Comparison of ENCODE assay signal across 8 cellular contexts in the genomic region with DNA sequence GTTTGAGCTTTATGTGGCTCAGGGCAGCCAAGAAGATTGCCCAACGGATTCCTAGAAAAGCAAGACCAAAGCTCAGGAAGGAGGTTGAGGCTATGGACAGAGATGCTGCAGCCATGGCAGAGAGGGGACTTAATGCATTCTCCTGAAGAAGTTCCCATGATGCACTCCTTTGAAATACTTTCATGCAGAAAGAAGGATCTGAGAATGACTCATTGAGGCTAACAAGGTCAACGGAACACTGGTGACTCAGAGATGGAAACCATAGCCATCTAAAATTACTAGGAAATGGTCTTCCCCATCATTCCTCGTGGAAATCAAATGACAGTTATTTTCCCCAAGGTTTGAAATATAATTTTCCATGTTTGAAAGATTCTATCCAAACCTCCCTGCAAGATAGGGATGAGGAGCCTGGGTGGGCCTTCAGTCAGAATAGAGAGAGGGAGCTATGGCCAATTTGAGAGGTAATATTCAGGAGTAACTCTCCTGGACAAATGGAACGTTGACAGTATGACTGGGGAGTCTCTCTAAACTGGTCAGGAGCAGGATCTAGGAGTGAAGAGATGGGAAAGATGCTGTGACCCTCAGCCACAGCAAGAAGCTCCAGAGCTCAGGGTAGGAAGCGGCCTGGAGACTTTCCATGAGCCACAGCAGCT.
DNase-seq lines count a peak whose midpoint lies in the region; TF ChIP-seq lines count a peak whose summit lies in the region.

No MANE protein-coding gene starts in this region.

- no peaks in the 10 kb centered on the region for H3K4me1 ChIP-seq in OCI-LY7 (ENCODE audit: insufficient read depth, low read length, poor library complexity, severe bottlenecking)

- no peaks in the 10 kb centered on the region for H4K20me1 ChIP-seq in OCI-LY7 (ENCODE audit: insufficient read depth, low read length)

- H3K27me3 ChIP-seq in GM06990 (replicated peaks; ENCODE audit: control insufficient read depth, insufficient read depth, low read length): no peaks in the 10 kb centered on the region

- BruUV-seq in OCI-LY7 (replicated peaks; lab: Mats Ljungman, UMichigan): no TSS peak

- peak overlapping the region; percentile 38 for H3K27ac Mint-ChIP-seq in T-helper 1 cell treated with Interleukin-12 subunit alpha and Interleukin-12 subunit beta and Interleukin-4 antibody, amounts not matched to agents 30 μg/mL and 1 μg/mL, for 36 hours

- peaks cover 36% of the 10 kb centered on the region for H3K9me3 Mint-ChIP-seq in T-helper 1 cell treated with Interleukin-12 subunit alpha and Interleukin-12 subunit beta and Interleukin-4 antibody, amounts not matched to agents 30 μg/mL and 1 μg/mL, for 36 hours

- CTCF ChIA-PET in OCI-LY7 (lab: Charles Lee; ENCODE audit: unreplicated experiment): no interaction called here
- CTCF ChIA-PET in HEK293T (lab: Yijun Ruan, JAX): no interaction called here

- H3K9me3 ChIP-seq in OCI-LY7 (ENCODE audit: low read length): peaks cover 15% of the 10 kb centered on the region

- no peak overlapping the region for H3K27ac ChIP-seq in OCI-LY7 (ENCODE audit: low read depth, low read length, poor library complexity, severe bottlenecking)

- TF ChIP-seq CTCF in GM06990 (IDR thresholded peaks at IDR 0.05; ENCODE audit: insufficient read depth, low read length, poor library complexity, severe bottlenecking) (no peak), HFF-Myc (IDR thresholded peaks at IDR 0.05; ENCODE audit: low read depth, low read length, missing control alignments) (no peak), OCI-LY7 (conservative IDR thresholded peaks at IDR 0.05; ENCODE audit: low read length) (no peak)

- no peak overlapping the region for H3K4me2 ChIP-seq in OCI-LY7 (ENCODE audit: low read length)

- no peaks in the 10 kb centered on the region for H3K9me2 ChIP-seq in OCI-LY7 (ENCODE audit: insufficient read depth, low read length)

- no peaks in the 10 kb centered on the region for H3K79me2 ChIP-seq in OCI-LY7 (ENCODE audit: insufficient read depth, low read depth, low read length)

- POLR2A ChIA-PET in OCI-LY7 (lab: Charles Lee): interaction anchor here (0.6 kb wide), 1 partner anchor 74 kb away, joined by 4 read pairs; no protein-coding TSS in a partner anchor
- POLR2A ChIA-PET in HEK293T (lab: Yijun Ruan, JAX): no interaction called here

- peaks cover 12% of the 10 kb centered on the region for H3K36me3 Mint-ChIP-seq in T-helper 1 cell treated with Interleukin-12 subunit alpha and Interleukin-12 subunit beta and Interleukin-4 antibody, amounts not matched to agents 30 μg/mL and 1 μg/mL, for 36 hours (ENCODE audit: low read depth)

- H3K4me3 ChIP-seq in GM06990 (replicated peaks; ENCODE audit: low read depth, low read length): no peak overlapping the region
- no peak overlapping the region for H3K4me3 ChIP-seq in HFF-Myc (replicated peaks; ENCODE audit: low read depth, low read length)
- no peak overlapping the region for H3K4me3 ChIP-seq in OCI-LY7 (ENCODE audit: low read depth, low read length, poor library complexity, severe bottlenecking)

- H3K4me1 Mint-ChIP-seq in T-helper 1 cell treated with Interleukin-12 subunit alpha and Interleukin-12 subunit beta and Interleukin-4 antibody, amounts not matched to agents 30 μg/mL and 1 μg/mL, for 36 hours (ENCODE audit: low read depth): peaks cover 17% of the 10 kb centered on the region

- peaks cover 6% of the 10 kb centered on the region for H3K27me3 Mint-ChIP-seq in T-helper 1 cell treated with Interleukin-12 subunit alpha and Interleukin-12 subunit beta and Interleukin-4 antibody, amounts not matched to agents 30 μg/mL and 1 μg/mL, for 36 hours (ENCODE audit: low read depth)

- intact Hi-C loops in OCI-LY7 (cut with micrococcal nuclease; ENCODE audit: unreplicated experiment): no loop called here

- H3K36me3 ChIP-seq in GM06990 (ENCODE audit: control insufficient read depth, insufficient read depth, low read length) (no peaks in the 10 kb centered on the region), OCI-LY7 (ENCODE audit: insufficient read depth, low read length) (no peaks in the 10 kb centered on the region)

- H3K4me3 Mint-ChIP-seq in T-helper 1 cell treated with Interleukin-12 subunit alpha and Interleukin-12 subunit beta and Interleukin-4 antibody, amounts not matched to agents 30 μg/mL and 1 μg/mL, for 36 hours: no peak overlapping the region

- H2AFZ ChIP-seq in OCI-LY7 (ENCODE audit: low read length): no peak overlapping the region

- DNase-seq in GM06990 (ENCODE audit: extremely low read depth, insufficient read length) (peak; percentile 34), HFF-Myc (ENCODE audit: extremely low read depth, low read depth) (peak; percentile 45), kidney tubule cell (ENCODE audit: low spot score) (peak; percentile 83), NCI-H2107 (lab: John Stamatoyannopoulos, UW) (no peak), OCI-LY7 (ENCODE audit: low spot score) (no peak), HEK293T (ENCODE audit: extremely low spot score) (no peak)
- no peak for DNase-seq in activated T-cell treated with anti-CD3 and anti-CD28 coated beads, Interleukin-2, amount 50 U/mL, for 1 hour

TF ChIP-seq in HEK293T, 16 proteins besides CTCF, POLR2A, EP300 and RAD21:
- no peak for TF ChIP-seq ELF4 (IDR thresholded peaks at IDR 0.05)
- TF ChIP-seq FOXM1 (IDR thresholded peaks at IDR 0.05; ENCODE audit: borderline replicate concordance): no peak
- no peak for TF ChIP-seq BHLHE40 (IDR thresholded peaks at IDR 0.05; ENCODE audit: borderline replicate concordance)
- no peak for TF ChIP-seq LEF1 (IDR thresholded peaks at IDR 0.05; ENCODE audit: borderline replicate concordance)
- no peak for TF ChIP-seq SP1 (IDR thresholded peaks at IDR 0.05)
- TF ChIP-seq SUZ12 (IDR thresholded peaks at IDR 0.05): no peak

Comparison
In these comparisons a context has a peak if more than half of its experiments do, and no peak if none do; other contexts are left out.
1. DNase-seq: peak in GM06990 (single experiment), HFF-Myc (single experiment) and kidney tubule cell (single experiment); none in NCI-H2107 (single experiment), activated T-cell treated with anti-CD3 and anti-CD28 coated beads, Interleukin-2, amount 50 U/mL, for 1 hour (single experiment), OCI-LY7 (single experiment) and HEK293T (single experiment).